ENCODE assay signal across 29 cellular contexts in genomic region chr7:103549786-103550185, GRCh38.
DNase-seq lines count a peak whose midpoint lies in the region; ATAC-seq, FAIRE-seq and TF ChIP-seq lines count a peak whose summit lies in the region.
"Had no signal": no experiment of that assay in that cellular context is flagged by ENCODE, and none has a peak within 500 bp of the region (broad histone marks: within the 10 kb centered on the region; RNA-seq: fewer than 3 reads in every experiment).

No MANE protein-coding gene starts in this region.

- H3K4me2 ChIP-seq in K562 (ENCODE audit: insufficient read depth, low read length): no peak overlapping the region
- H3K4me2 ChIP-seq: A549; BLaER1; BLaER1 treated with 17β-estradiol and CSF1 and Interleukin-3, amounts not matched to agents 10 nM and 100 nM had no signal

- POLR2A ChIA-PET in K562 (lab: Yijun Ruan, JAX): no interaction called here

- no peaks in the 10 kb centered on the region for H3K9me1 ChIP-seq in K562 (ENCODE audit: control insufficient read depth, insufficient read depth, low read length)

- no peaks in the 10 kb centered on the region for H4K20me1 ChIP-seq in K562 (replicated peaks; ENCODE audit: control insufficient read depth, insufficient read depth, low read length)
- H4K20me1 ChIP-seq: BLaER1; BLaER1 treated with 17β-estradiol and CSF1 and Interleukin-3, amounts not matched to agents 10 nM and 100 nM had no signal

- in situ Hi-C loops in K562 (cut with MboI): loop anchor here (25.0 kb wide), 1 partner anchor 1363 kb away; no protein-coding TSS in a partner anchor

- no peak; the same call in 1 of the 2 replicates for TF ChIP-seq EP300 in K562 (IDR thresholded peaks at IDR 0.05; ENCODE audit: low read length)

- no peaks in the 10 kb centered on the region for H3K79me2 ChIP-seq in K562 (ENCODE audit: control insufficient read depth, insufficient read depth, low read length)

- peak; percentile 76 for ATAC-seq in K562
- ATAC-seq: A549; CD8-positive, alpha-beta T cell had no signal

- no peak overlapping the region for H2AFZ ChIP-seq in K562 (ENCODE audit: low read depth, low read length)

- no peak for TF ChIP-seq CTCF in K562 (IDR thresholded peaks at IDR 0.05 in 2 of 3, conservative IDR thresholded peaks at IDR 0.05 in 1 of 3; ENCODE audit: insufficient read depth in 2 of 3, low read depth in 1 of 3, low read length in 3 of 3)

- CTCF ChIA-PET in K562 (lab: Yijun Ruan, JAX; ENCODE audit: low intra/inter-chr PET ratio): no interaction called here

- H3K9ac ChIP-seq in K562 (ENCODE audit: insufficient read depth in 1 of 2, low read depth in 2 of 2, low read length in 2 of 2): no peak overlapping the region
- H3K9ac ChIP-seq: BLaER1; BLaER1 treated with 17β-estradiol and CSF1 and Interleukin-3, amounts not matched to agents 10 nM and 100 nM had no signal

- H3K27me3 ChIP-seq in K562 (ENCODE audit: control insufficient read depth in 2 of 2, insufficient read depth in 2 of 2, low read length in 2 of 2): no peaks in the 10 kb centered on the region
- H3K27me3 ChIP-seq: BE2C; BLaER1; BLaER1 treated with 17β-estradiol and CSF1 and Interleukin-3, amounts not matched to agents 10 nM and 100 nM had no signal

- no peak for FAIRE-seq in K562 (lab: Jason Lieb, UNC)
- FAIRE-seq: A204.1, A549, D721Med had no signal

- H3K9me3 ChIP-seq in K562 (replicated peaks; ENCODE audit: control insufficient read depth, insufficient read depth, low read depth, low read length): no peaks in the 10 kb centered on the region
- H3K9me3 ChIP-seq: A549; BE2C; BLaER1; BLaER1 treated with 17β-estradiol and CSF1 and Interleukin-3, amounts not matched to agents 10 nM and 100 nM; Caco-2 had no signal

- TF ChIP-seq RAD21 in K562 (CRISPR knock-in tag; conservative IDR thresholded peaks at IDR 0.05 in 1 of 2, IDR thresholded peaks at IDR 0.05 in 1 of 2): no peak

- DNase-seq in K562 (ENCODE audit: extremely low read depth in 1 of 4, low spot score in 3 of 4) (peak in 1 of 4 experiments; percentile 9), NCI-H1436 treated with DMSO at 0.1 percent for 48 hours (lab: John Stamatoyannopoulos, UW) (no peak)
- DNase-seq: 8988T; ACHN; AML-193; BE2C; C1 segment of cervical spinal cord; Caco-2; Calu3; CD4-positive, alpha-beta memory T cell; CD4-positive, alpha-beta T cell; CD4-positive, CD25-positive, alpha-beta regulatory T cell; CD8-positive, alpha-beta memory T cell; CD8-positive, alpha-beta T cell; COR-L47; DMS 273 treated with DMSO at 0.1 percent for 48 hours; DMS153; DMS53; DMS79; DMS79 treated with DMSO at 0.1 percent for 48 hours; DND-41; EL had no signal

- H3K36me3 ChIP-seq in K562 (ENCODE audit: control insufficient read depth, insufficient read depth, low read length): peaks cover 17% of the 10 kb centered on the region
- H3K36me3 ChIP-seq: BLaER1; BLaER1 treated with 17β-estradiol and CSF1 and Interleukin-3, amounts not matched to agents 10 nM and 100 nM had no signal

- H3K4me1 ChIP-seq in K562 (replicated peaks in 1 of 2; ENCODE audit: control insufficient read depth in 2 of 2, insufficient read depth in 2 of 2, low read length in 2 of 2): no peaks in the 10 kb centered on the region
- H3K4me1 ChIP-seq: A549; BE2C; BLaER1; BLaER1 treated with 17β-estradiol and CSF1 and Interleukin-3, amounts not matched to agents 10 nM and 100 nM; Caco-2 had no signal

- H3K27ac ChIP-seq in K562 (ENCODE audit: extremely low read depth, low read depth, low read length): no peak overlapping the region
- H3K27ac ChIP-seq: 22Rv1; A549; BLaER1; BLaER1 treated with 17β-estradiol and CSF1 and Interleukin-3, amounts not matched to agents 10 nM and 100 nM; C4-2B had no signal

- intact Hi-C loops in K562 (cut with micrococcal nuclease): no loop called here

- no TSS peak for BruUV-seq in K562 (replicated peaks; lab: Mats Ljungman, UMichigan)

- WGBS in K562 (ENCODE audit: insufficient coverage, low coverage, missing lambda C conversion rate): 23% methylated on average over 2 of the region's 2 CpGs

- no peak overlapping the region for H3K4me3 ChIP-seq in K562
- H3K4me3 ChIP-seq: A549; BLaER1; BLaER1 treated with 17β-estradiol and CSF1 and Interleukin-3, amounts not matched to agents 10 nM and 100 nM had no signal

- TF ChIP-seq POLR2A in K562 (conservative IDR thresholded peaks at IDR 0.05): no peak

TF ChIP-seq in K562, 482 proteins besides CTCF, POLR2A, EP300 and RAD21 (continues in another document):
- TF ChIP-seq C11orf30 (IDR thresholded peaks at IDR 0.05; ENCODE audit: low read depth) (peak; percentile 86), MIER1 (IDR thresholded peaks at IDR 0.05; ENCODE audit: low read depth) (no peak), TAL1 (IDR thresholded peaks at IDR 0.05) (no peak; the same call in 1 of the 2 replicates), HSF4 (CRISPR knock-in tag; IDR thresholded peaks at IDR 0.05; ENCODE audit: borderline replicate concordance) (no peak), POLR3A (IDR thresholded peaks at IDR 0.05; ENCODE audit: borderline replicate concordance, extremely low read depth, insufficient read depth, insufficient read length) (no peak), MEF2A (IDR thresholded peaks at IDR 0.05; ENCODE audit: control insufficient read depth, low read depth, low read length) (no peak), MYNN (IDR thresholded peaks at IDR 0.05) (no peak), MYNN (CRISPR knock-in tag; IDR thresholded peaks at IDR 0.05) (no peak), IFI16 (CRISPR knock-in tag; IDR thresholded peaks at IDR 0.05) (no peak), GABPA (tag; conservative IDR thresholded peaks at IDR 0.05; ENCODE audit: low read depth) (0 out of 2 replicates have a peak, but pooled peaks have one; percentile 28), TRIM24 (IDR thresholded peaks at IDR 0.05) (peak in 1 of 2 experiments; percentile 26; a peak in 1 of 4 replicates), KAT8 (IDR thresholded peaks at IDR 0.05; ENCODE audit: low read depth) (no peak), JUNB (CRISPR knock-in tag; conservative IDR thresholded peaks at IDR 0.05) (no peak), SP1 (CRISPR knock-in tag; IDR thresholded peaks at IDR 0.05) (no peak), DDX20 (tag; IDR thresholded peaks at IDR 0.05; ENCODE audit: low read depth) (no peak), ZNF449 (CRISPR knock-in tag; IDR thresholded peaks at IDR 0.05) (no peak), MAZ (CRISPR knock-in tag; conservative IDR thresholded peaks at IDR 0.05 in 1 of 2, IDR thresholded peaks at IDR 0.05 in 1 of 2) (no peak), RFX1 (IDR thresholded peaks at IDR 0.05) (no peak), EP400 (IDR thresholded peaks at IDR 0.05) (no peak), DPF2 (IDR thresholded peaks at IDR 0.05) (peak; percentile 38; the same call in 1 of the 2 replicates), MAFG (tag; conservative IDR thresholded peaks at IDR 0.05) (peak; percentile 73), FOXJ2 (tag; IDR thresholded peaks at IDR 0.05) (peak; percentile 36; the same call in 1 of the 2 replicates), ZNF316 (IDR thresholded peaks at IDR 0.05) (peak; percentile 88), MCM7 (IDR thresholded peaks at IDR 0.05) (no peak), SMARCB1 (IDR thresholded peaks at IDR 0.05; ENCODE audit: insufficient read length, low read depth) (no peak), ATF2 (CRISPR knock-in tag; IDR thresholded peaks at IDR 0.05) (no peak), SMC3 (conservative IDR thresholded peaks at IDR 0.05; ENCODE audit: insufficient read depth, low read depth, low read length) (no peak), RHOXF2B (CRISPR knock-in tag; conservative IDR thresholded peaks at IDR 0.05) (no peak), RCOR1 (IDR thresholded peaks at IDR 0.05; ENCODE audit: borderline replicate concordance in 1 of 2, low read depth in 2 of 2, low read length in 2 of 2) (peak in 1 of 2 experiments; percentile 14; a peak in 1 of 4 replicates), CBX8 (IDR thresholded peaks at IDR 0.05; ENCODE audit: borderline replicate concordance, extremely low read depth, low read depth, low read length, poor library complexity, severe bottlenecking) (no peak), MBD2 (IDR thresholded peaks at IDR 0.05; ENCODE audit: borderline replicate concordance, low read depth) (no peak), NFE2 (IDR thresholded peaks at IDR 0.05; ENCODE audit: low read depth) (0 out of 2 replicates have a peak, but pooled peaks have one; percentile 11), SMARCC2 (IDR thresholded peaks at IDR 0.05; ENCODE audit: low read depth) (no peak)
